In genomic region chr5:78295035-78295961, GRCh38 we compare ENCODE assay signal across 8 cellular contexts. TPM values are rescaled to one million over a fixed set of nuclear protein-coding genes. Genes with fewer than 3 reads are reported as not detected.
DNase-seq lines count a peak whose midpoint lies in the region; ATAC-seq and TF ChIP-seq lines count a peak whose summit lies in the region.

No MANE protein-coding gene starts in this region.

- H3K4me2 ChIP-seq in fibroblast of lung (ENCODE audit: extremely low read depth, insufficient read depth, low read length) (peak overlapping the region; percentile 87), osteoblast (ENCODE audit: insufficient read depth, low read length) (peak overlapping the region; percentile 94)

- DNase-seq in NCI-H774 (lab: John Stamatoyannopoulos, UW), result peak; percentile 24
- peak; percentile 65 to 67 for DNase-seq in activated T-cell treated with anti-CD3 and anti-CD28 coated beads, Interleukin-2, amount 50 U/mL, for 48 hours
- DNase-seq in fibroblast of lung (ENCODE audit: low read depth in 2 of 2), result peak in 1 of 2 donors; percentile 25
- peak; percentile 55 for DNase-seq in osteoblast (ENCODE audit: insufficient read length, low spot score, missing footprints)

- H4K20me1 ChIP-seq in fibroblast of lung (ENCODE audit: control insufficient read depth, extremely low read depth, insufficient read depth, low read length) (no peaks in the 10 kb centered on the region), osteoblast (ENCODE audit: insufficient read depth, low read length) (no peaks in the 10 kb centered on the region)

- H3K79me2 ChIP-seq in fibroblast of lung (ENCODE audit: control insufficient read depth, insufficient read depth, low read length) (peaks cover 37% of the 10 kb centered on the region), osteoblast (ENCODE audit: insufficient read depth, low read length) (peaks cover 40% of the 10 kb centered on the region)

- H3K27ac ChIP-seq in fibroblast of lung (ENCODE audit: insufficient read depth, low read length), result peak overlapping the region; percentile 80
- H3K27ac ChIP-seq in osteoblast (ENCODE audit: low read depth, low read length), result peak overlapping the region; percentile 68
- peak overlapping the region; percentile 66 for H3K27ac ChIP-seq in thymus (ENCODE audit: low read depth)

- H3K9me3 ChIP-seq in fibroblast of lung (ENCODE audit: control insufficient read depth, insufficient read depth, low read depth, low read length) (no peaks in the 10 kb centered on the region), osteoblast (ENCODE audit: low read depth, low read length) (no peaks in the 10 kb centered on the region), thymus (ENCODE audit: control insufficient read depth) (no peaks in the 10 kb centered on the region)

- H2AFZ ChIP-seq in fibroblast of lung (ENCODE audit: low read length), result peak overlapping the region; percentile 93
- H2AFZ ChIP-seq in osteoblast (ENCODE audit: low read length), result peak overlapping the region; percentile 98

- peak; percentile 12 to 13 for TF ChIP-seq CTCF in fibroblast of lung (conservative IDR thresholded peaks at IDR 0.05 in 1 of 2, IDR thresholded peaks at IDR 0.05 in 1 of 2; ENCODE audit: low read depth in 1 of 2, low read length in 2 of 2)
- TF ChIP-seq CTCF in osteoblast (IDR thresholded peaks at IDR 0.05; ENCODE audit: extremely low read depth, low read depth, low read length), result no peak

- H3K27me3 ChIP-seq in fibroblast of lung (ENCODE audit: control insufficient read depth, insufficient read depth, low read length) (no peaks in the 10 kb centered on the region), osteoblast (ENCODE audit: insufficient read depth, low read length) (no peaks in the 10 kb centered on the region), thymus (ENCODE audit: control insufficient read depth, insufficient read depth) (no peaks in the 10 kb centered on the region)

- H3K4me1 ChIP-seq in fibroblast of lung (ENCODE audit: control insufficient read depth, extremely low read depth, insufficient read depth, low read length) (no peaks in the 10 kb centered on the region), osteoblast (ENCODE audit: insufficient read depth, low read length) (peaks cover 12% of the 10 kb centered on the region), thymus (ENCODE audit: control insufficient read depth, insufficient read depth, low read length) (peaks cover 5% of the 10 kb centered on the region)

- H3K36me3 ChIP-seq in fibroblast of lung (ENCODE audit: control insufficient read depth, insufficient read depth, low read length) (no peaks in the 10 kb centered on the region), osteoblast (ENCODE audit: insufficient read depth, low read length) (no peaks in the 10 kb centered on the region), thymus (ENCODE audit: control insufficient read depth, insufficient read depth) (no peaks in the 10 kb centered on the region)

- peak overlapping the region; percentile 78 for H3K4me3 ChIP-seq in GM08714 (ENCODE audit: low read length)
- H3K4me3 ChIP-seq in fibroblast of lung (replicated peaks in 1 of 4; ENCODE audit: control extremely low read depth in 1 of 4, insufficient read depth in 1 of 4, low read depth in 3 of 4, low read length in 4 of 4), result peak overlapping the region; percentile 74 to 92 (median 80)
- H3K4me3 ChIP-seq in osteoblast (ENCODE audit: insufficient read depth, low read length), result peak overlapping the region; percentile 79
- H3K4me3 ChIP-seq in thymus (ENCODE audit: low read length), result peak overlapping the region; percentile 80

- peak overlapping the region; percentile 59 for H3K9ac ChIP-seq in fibroblast of lung (ENCODE audit: insufficient read depth, low read length)

- ATAC-seq in HG02610 (IDR thresholded peaks at IDR 0.05; ENCODE audit: unreplicated experiment) (peak; percentile 12), HG02678 (IDR thresholded peaks at IDR 0.05; ENCODE audit: unreplicated experiment) (no peak)

- WGBS in thymus, result under 1% methylated on average over 46 of the region's 46 CpGs

RNA-seq across cellular contexts. Expression of gene AP3B1, which starts 0.8 kb away (rescaled TPM):
- total RNA-seq in fibroblast of lung, result 50.5 and 56.2 TPM in 2 replicates
- 58.7 and 66.9 TPM in 2 replicates for polyA plus RNA-seq in fibroblast of lung
- polyA plus RNA-seq in fibroblast of lung (2012), result 44.8 and 48.6 TPM in 2 replicates
- 25.2 and 29.5 TPM in 2 replicates for polyA minus RNA-seq in fibroblast of lung (ENCODE audit: low replicate concordance)
- 77.4 and 85.7 TPM in 2 replicates for total RNA-seq in osteoblast
- polyA plus RNA-seq in thymus, result 39.2 TPM
